30 cellular contexts compared by ENCODE assay signal in genomic region chr9:87950296-87950695, GRCh38. TPM values are rescaled to one million over a fixed set of nuclear protein-coding genes. Genes with fewer than 3 reads are reported as not detected.
"Had no signal": no experiment of that assay in that cellular context is flagged by ENCODE, and none has a peak within 500 bp of the region (broad histone marks: within the 10 kb centered on the region; RNA-seq: fewer than 3 reads in every experiment).

No MANE protein-coding gene starts in this region.

- H3K9me3 ChIP-seq: ascending aorta had no signal

- H3K4me3 ChIP-seq: ascending aorta, cardiac muscle cell, PC-9, SJCRH30, SK-N-MC had no signal

- H3K36me3 Mint-ChIP-seq: activated naive CD8-positive, alpha-beta T cell treated with anti-CD3 and anti-CD28 coated beads, Interleukin-2, amount 10 ng/mL, durations not matched to agents 7 days and 5 days had no signal

- H3K4me1 Mint-ChIP-seq: activated naive CD4-positive, alpha-beta T cell treated with anti-CD3 and anti-CD28 coated beads, Interleukin-2, amount 50 U/mL, for 24 hours; activated naive CD8-positive, alpha-beta T cell treated with anti-CD3 and anti-CD28 coated beads, Interleukin-2, amount 10 ng/mL, durations not matched to agents 7 days and 5 days; central memory CD8-positive, alpha-beta T cell had no signal

- H3K27me3 ChIP-seq: ascending aorta, SJCRH30 had no signal

- H3K4me2 ChIP-seq: PC-9 had no signal

- H2AFZ ChIP-seq: PC-9 had no signal

- H3K4me1 ChIP-seq: ascending aorta, SJCRH30 had no signal

- H3K27ac Mint-ChIP-seq: activated CD4-positive, alpha-beta T cell treated with anti-CD3 and anti-CD28 coated beads, Interleukin-2, amount 10 ng/mL, durations not matched to agents 24 days and 14 days; activated CD8-positive, alpha-beta T cell treated with anti-CD3 and anti-CD28 coated beads for 36 hours; activated naive CD4-positive, alpha-beta T cell treated with anti-CD3 and anti-CD28 coated beads, Interleukin-2, amount 50 U/mL, for 24 hours; activated naive CD8-positive, alpha-beta T cell treated with anti-CD3 and anti-CD28 coated beads, Interleukin-2, amount 10 ng/mL, durations not matched to agents 7 days and 5 days; activated T-cell treated with anti-CD3 and anti-CD28 coated beads, Interleukin-2, amount 50 U/mL, for 72 hours; activated T-helper 17 cell treated with anti-CD3 and anti-CD28 coated beads, Interleukin-2, amount 50 U/mL, for 72 hours had no signal

- DNase-seq: activated CD4-positive, alpha-beta T cell treated with anti-CD3 and anti-CD28 coated beads, Interleukin-2, amount 50 U/mL, for 4 hours; activated CD4-positive, CD25-positive, alpha-beta regulatory T cell; activated CD8-positive, alpha-beta T cell treated with anti-CD3 and anti-CD28 coated beads for 36 hours; activated effector memory CD4-positive, alpha-beta T cell treated with anti-CD3 and anti-CD28 coated beads, Interleukin-2, amount 50 U/mL, for 16 hours; activated naive CD4-positive, alpha-beta T cell; activated naive CD8-positive, alpha-beta T cell treated with anti-CD3 and anti-CD28 coated beads, Interleukin-2, amount 10 ng/mL, durations not matched to agents 7 days and 5 days; activated T-cell treated with anti-CD3 and anti-CD28 coated beads, Interleukin-2, amount 50 U/mL, for 1 hour; activated T-cell treated with anti-CD3 and anti-CD28 coated beads, Interleukin-2, amount 50 U/mL, for 72 hours; amygdala; NCI-H146; NCI-H187; NCI-H2107; NCI-H510A; NK-92 treated with Interleukin-12 subunit alpha and Interleukin-12 subunit beta, amount 100 ng/mL, for 24 hours; PC-9; T1000; WERI-Rb-1 had no signal

- H3K36me3 ChIP-seq: ascending aorta, cardiac muscle cell, SJCRH30, WERI-Rb-1 had no signal

- H3K4me3 Mint-ChIP-seq: activated CD4-positive, alpha-beta T cell treated with anti-CD3 and anti-CD28 coated beads, Interleukin-2, amount 10 ng/mL, durations not matched to agents 24 days and 14 days; activated CD8-positive, alpha-beta T cell treated with anti-CD3 and anti-CD28 coated beads for 36 hours; activated naive CD4-positive, alpha-beta T cell treated with anti-CD3 and anti-CD28 coated beads, Interleukin-2, amount 50 U/mL, for 24 hours; activated naive CD8-positive, alpha-beta T cell treated with anti-CD3 and anti-CD28 coated beads, Interleukin-2, amount 10 ng/mL, durations not matched to agents 7 days and 5 days; activated T-cell treated with anti-CD3 and anti-CD28 coated beads, Interleukin-2, amount 50 U/mL, for 72 hours; activated T-helper 17 cell treated with anti-CD3 and anti-CD28 coated beads, Interleukin-2, amount 50 U/mL, for 72 hours; central memory CD8-positive, alpha-beta T cell had no signal

- H3K9me3 Mint-ChIP-seq: activated CD4-positive, alpha-beta T cell treated with anti-CD3 and anti-CD28 coated beads, Interleukin-2, amount 10 ng/mL, durations not matched to agents 24 days and 14 days; activated naive CD4-positive, alpha-beta T cell treated with anti-CD3 and anti-CD28 coated beads, Interleukin-2, amount 50 U/mL, for 24 hours; activated naive CD8-positive, alpha-beta T cell treated with anti-CD3 and anti-CD28 coated beads, Interleukin-2, amount 10 ng/mL, durations not matched to agents 7 days and 5 days; activated T-helper 17 cell treated with anti-CD3 and anti-CD28 coated beads, Interleukin-2, amount 50 U/mL, for 72 hours had no signal

- H3K27ac ChIP-seq: ascending aorta, cardiac muscle cell, PC-9, SJCRH30, SK-N-MC, WERI-Rb-1 had no signal

RNA-seq across cellular contexts. Expression of gene SPATA31C1, which starts 32.5 kb away (rescaled TPM):
- total RNA-seq: activated CD4-positive, alpha-beta T cell treated with anti-CD3 and anti-CD28 coated beads, Interleukin-2, amount 10 ng/mL, durations not matched to agents 24 days and 14 days; activated CD8-positive, alpha-beta memory T cell treated with anti-CD3 and anti-CD28 coated beads for 36 hours; activated CD8-positive, alpha-beta T cell treated with anti-CD3 and anti-CD28 coated beads for 36 hours; activated naive CD8-positive, alpha-beta T cell treated with anti-CD3 and anti-CD28 coated beads, Interleukin-2, amount 10 ng/mL, durations not matched to agents 7 days and 5 days; activated T-cell treated with anti-CD3 and anti-CD28 coated beads, Interleukin-2, amount 50 U/mL, for 72 hours; ascending aorta; cardiac muscle cell; chondrocyte; PC-9; T-helper 1 cell treated with Interleukin-12 subunit alpha and Interleukin-12 subunit beta and Interleukin-4 antibody, amounts not matched to agents 30 ng/mL and 1 ng/mL, for 36 hours; T-helper 2 cell treated with Interferon-gamma antibody and Interleukin-4, amounts not matched to agents 100 ng/mL and 5 ng/mL, for 36 hours had no signal
- polyA plus RNA-seq: adipose tissue, cardiac muscle cell had no signal
